In genomic region chr4:69317669-69318298, GRCh38 we compare ENCODE assay signal across 9 cellular contexts. TPM values are rescaled to one million over a fixed set of nuclear protein-coding genes. Genes with fewer than 3 reads are reported as not detected.
DNase-seq lines count a peak whose midpoint lies in the region; ATAC-seq and TF ChIP-seq lines count a peak whose summit lies in the region.
"Not testable (repeated sequence)": the region's sequence is repeated elsewhere in the genome, so short reads cannot be mapped to it uniquely, and the experiment has no call there.
"Had no signal": no experiment of that assay in that cellular context is flagged by ENCODE, and none has a peak within 500 bp of the region (broad histone marks: within the 10 kb centered on the region; RNA-seq: fewer than 3 reads in every experiment).

No MANE protein-coding gene starts in this region.

- peak; percentile 43 for TF ChIP-seq CTCF in GM10248 (IDR thresholded peaks at IDR 0.05; ENCODE audit: control extremely low read depth, extremely low read depth, low read depth, missing control alignments)
- peak; percentile 54 to 73 for TF ChIP-seq CTCF in GM23338 (conservative IDR thresholded peaks at IDR 0.05; ENCODE audit: low read depth in 2 of 2)
- TF ChIP-seq CTCF in foreskin fibroblast (IDR thresholded peaks at IDR 0.05; ENCODE audit: low read depth, low read length) = peak; percentile 38

- CTCF ChIA-PET in GM10248 (lab: Yijun Ruan, JAX) = interaction anchor here (0.7 to 2.2 kb wide), 7 partner anchors 8 to 563 kb away, joined by 3 to 8 read pairs (median 5); no protein-coding TSS in a partner anchor

- not testable (repeated sequence) for H3K27ac ChIP-seq in GM23338 (ENCODE audit: low read depth); Karpas-422 (ENCODE audit: low read length)

- H3K9ac ChIP-seq in Karpas-422 (ENCODE audit: low read length); adipocyte (ENCODE audit: low read length): not testable (repeated sequence)

- H3K9me2 ChIP-seq in GM23338 (ENCODE audit: insufficient read depth); Karpas-422 (replicated peaks; ENCODE audit: insufficient read depth, low read length): not testable (repeated sequence)

- not testable (repeated sequence) for H3K36me3 Mint-ChIP-seq in GM23338 (ENCODE audit: low read depth)

- H3K4me1 Mint-ChIP-seq in GM23338 = not testable (repeated sequence)

- H4K20me1 ChIP-seq in GM23338 (replicated peaks; ENCODE audit: insufficient read depth); Karpas-422 (ENCODE audit: insufficient read depth, low read depth, low read length): not testable (repeated sequence)

- not testable (repeated sequence) for H3K9me3 Mint-ChIP-seq in GM23338

- H2AFZ ChIP-seq in GM23338; Karpas-422 (ENCODE audit: low read length): not testable (repeated sequence)

- H3K36me3 ChIP-seq in GM23338 (ENCODE audit: insufficient read depth); Karpas-422 (ENCODE audit: insufficient read depth, low read length); adipocyte (ENCODE audit: control insufficient read depth, insufficient read depth, low read length, severe bottlenecking): not testable (repeated sequence)

- H3F3A ChIP-seq in GM23338 (replicated peaks; ENCODE audit: low read depth) = not testable (repeated sequence)

- not testable (repeated sequence) for H3K4me3 Mint-ChIP-seq in GM23338

- ATAC-seq in GM23338 = 0 out of 3 replicates have a peak, but pooled peaks have one; percentile 24

- H3K27ac Mint-ChIP-seq in GM23338 = not testable (repeated sequence)

- not testable (repeated sequence) for H3K4me2 ChIP-seq in GM23338; Karpas-422 (ENCODE audit: low read depth, low read length, poor library complexity, severe bottlenecking)

- DNase-seq in GM10248 (ENCODE audit: extremely low spot score) = not testable (repeated sequence)
- peak; percentile 39 for DNase-seq in GM23338 (ENCODE audit: low spot score)
- DNase-seq in Karpas-422 = peak; percentile 72
- DNase-seq in OCI-M1 (lab: John Stamatoyannopoulos, UW) = peak; percentile 87
- peak; percentile 56 for DNase-seq in adipocyte (ENCODE audit: low read depth)
- peak in 1 of 2 donors; percentile 0 for DNase-seq in foreskin fibroblast
- peak; percentile 68 for DNase-seq in myocyte (ENCODE audit: low read depth)

- POLR2A ChIA-PET in GM10248 (lab: Yijun Ruan, JAX) = not testable (repeated sequence)

- not testable (repeated sequence) for H3K4me3 ChIP-seq in GM23338; Karpas-422 (ENCODE audit: low read length); adipocyte (ENCODE audit: low read length); foreskin fibroblast (ENCODE audit: low read depth in 1 of 2, low read length in 2 of 2)

- not testable (repeated sequence) for H3K27me3 ChIP-seq in GM23338 (ENCODE audit: insufficient read depth); Karpas-422 (ENCODE audit: low read length); adipocyte (replicated peaks; ENCODE audit: control insufficient read depth, insufficient read depth, low read length)

- not testable (repeated sequence) for H3K4me1 ChIP-seq in GM23338 (ENCODE audit: insufficient read depth); Karpas-422 (ENCODE audit: low read length); adipocyte (ENCODE audit: control insufficient read depth, insufficient read depth, low read length)

- H3K79me2 ChIP-seq in GM23338 (replicated peaks; ENCODE audit: insufficient read depth); Karpas-422 (ENCODE audit: low read length): not testable (repeated sequence)

- H3K9me3 ChIP-seq in Karpas-422 (ENCODE audit: low read length); adipocyte (ENCODE audit: control insufficient read depth, low read length): not testable (repeated sequence)

- H3K27me3 Mint-ChIP-seq in GM23338 (ENCODE audit: insufficient read depth, low read depth, poor library complexity) = not testable (repeated sequence)

RNA-seq across cellular contexts. Expression of gene UGT2B28, which starts 37.5 kb away (rescaled TPM):
- not detected in 2 replicates for total RNA-seq in GM23338 (2014; rRNA removed; shearing (Covaris generic))
- polyA plus RNA-seq in GM23338 (2016; fragmentation: Nextera tagmentation; extraction: Ambion mirVana) = not detected in 2 replicates
- not detected in 2 replicates for total RNA-seq in Karpas-422 (2014; rRNA removed; shearing (Covaris generic); ENCODE audit: low replicate concordance)
- total RNA-seq in myocyte = not detected in 2 replicates
- polyA plus RNA-seq in myocyte (2012) = not detected
- total RNA-seq: occipital lobe had no signal
- polyA plus RNA-seq: esophagus had no signal
